ENCODE assay signal across 10 cellular contexts in the genomic region with DNA sequence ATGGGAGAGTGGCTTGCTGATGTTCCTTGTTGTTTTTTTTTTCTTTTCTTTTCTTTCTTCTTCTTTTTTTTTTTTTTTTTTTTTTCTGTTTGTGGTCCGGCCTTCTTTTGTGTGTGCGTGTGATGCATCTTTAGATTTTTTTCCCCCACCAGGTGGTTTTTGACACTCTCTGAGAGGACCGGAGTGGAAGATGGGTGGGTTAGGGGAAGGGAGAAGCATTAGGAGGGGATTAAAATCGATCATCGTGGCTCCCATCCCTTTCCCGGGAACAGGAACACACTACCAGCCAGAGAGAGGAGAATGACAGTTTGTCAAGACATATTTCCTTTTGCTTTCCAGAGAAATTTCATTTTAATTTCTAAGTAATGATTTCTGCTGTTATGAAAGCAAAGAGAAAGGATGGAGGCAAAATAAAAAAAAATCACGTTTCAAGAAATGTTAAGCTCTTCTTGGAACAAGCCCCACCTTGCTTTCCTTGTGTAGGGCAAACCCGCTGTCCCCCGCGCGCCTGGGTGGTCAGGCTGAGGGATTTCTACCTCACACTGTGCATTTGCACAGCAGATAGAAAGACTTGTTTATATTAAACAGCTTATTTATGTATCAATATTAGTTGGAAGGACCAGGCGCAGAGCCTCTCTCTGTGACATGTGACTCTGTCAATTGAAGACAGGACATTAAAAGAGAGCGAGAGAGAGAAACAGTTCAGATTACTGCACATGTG. TPM values are rescaled to one million over a fixed set of nuclear protein-coding genes. Genes with fewer than 3 reads are reported as not detected.
DNase-seq lines count a peak whose midpoint lies in the region; ATAC-seq, FAIRE-seq and TF ChIP-seq lines count a peak whose summit lies in the region.
"Had no signal": no experiment of that assay in that cellular context is flagged by ENCODE, and none has a peak within 500 bp of the region (broad histone marks: within the 10 kb centered on the region; RNA-seq: fewer than 3 reads in every experiment).

No MANE protein-coding gene starts in this region.

- H3K27ac ChIP-seq in ACC112 (ENCODE audit: low read depth, low read length) (no peak overlapping the region), HEK293 (ENCODE audit: extremely low read depth, low read depth, low read length) (no peak overlapping the region), OCI-LY7 (ENCODE audit: low read depth, low read length, poor library complexity, severe bottlenecking) (no peak overlapping the region)

- no peaks in the 10 kb centered on the region for H3K27me3 Mint-ChIP-seq in MCF 10A (ENCODE audit: insufficient read depth, unreplicated experiment)
- peaks cover 36 to 54% of the 10 kb centered on the region in 2 donors for H3K27me3 Mint-ChIP-seq in natural killer cell treated with Interleukin-12 subunit alpha and Interleukin-12 subunit beta and Interleukin-15 and Interleukin-18, amount 100 ng/mL, for 72 hours

- H3K36me3 ChIP-seq in ACC112 (ENCODE audit: insufficient read depth, low read length) (no peaks in the 10 kb centered on the region), HEK293 (ENCODE audit: control insufficient read depth in 2 of 2, insufficient read depth in 1 of 2, low read length in 2 of 2) (no peaks in the 10 kb centered on the region), OCI-LY7 (ENCODE audit: insufficient read depth, low read length) (no peaks in the 10 kb centered on the region)

- CTCF ChIA-PET in HEK293 (lab: Yijun Ruan, JAX) = no interaction called here
- CTCF ChIA-PET in MCF 10A (lab: Yijun Ruan, JAX) = interaction anchor here (0.9 kb wide), 1 partner anchor 22 kb away, joined by 3 read pairs; no protein-coding TSS in a partner anchor
- CTCF ChIA-PET in OCI-LY7 (lab: Charles Lee; ENCODE audit: unreplicated experiment) = no interaction called here

- H4K20me1 ChIP-seq in OCI-LY7 (ENCODE audit: insufficient read depth, low read length) = no peaks in the 10 kb centered on the region

- peaks cover 87% of the 10 kb centered on the region for H3K27me3 ChIP-seq in ACC112 (ENCODE audit: insufficient read depth, low read length)

- ATAC-seq in natural killer cell treated with Interleukin-12 subunit alpha and Interleukin-12 subunit beta and Interleukin-15 and Interleukin-18, amount 100 ng/mL, for 72 hours = no peak
- no peak for ATAC-seq in HG02623 (IDR thresholded peaks at IDR 0.05; ENCODE audit: unreplicated experiment)

- DNase-seq in MCF 10A (ENCODE audit: unreplicated experiment) (no peak), RCC 7860 (ENCODE audit: low spot score) (no peak), foreskin fibroblast (no peak), OCI-LY7 (ENCODE audit: low spot score) (no peak)
- DNase-seq in natural killer cell treated with Interleukin-12 subunit alpha and Interleukin-12 subunit beta and Interleukin-15 and Interleukin-18, amount 100 ng/mL, for 72 hours (ENCODE audit: low spot score) = no peak
- DNase-seq: amniotic stem cell, SIG-M5 had no signal

- POLR2A ChIA-PET in HEK293 (lab: Yijun Ruan, JAX) = no interaction called here
- POLR2A ChIA-PET in MCF 10A (lab: Yijun Ruan, JAX) = interaction anchor here (1.1 to 2.4 kb wide), 3 partner anchors 12 to 23 kb away, joined by 4 to 12 read pairs (median 4); no protein-coding TSS in a partner anchor
- POLR2A ChIA-PET in OCI-LY7 (lab: Charles Lee) = interaction anchor here (0.8 to 2.0 kb wide), 8 partner anchors 8 to 154 kb away, joined by 3 to 8 read pairs (median 4); no protein-coding TSS in a partner anchor

- H3K4me3 ChIP-seq in ACC112 (ENCODE audit: low read depth, low read length) (peak overlapping the region; percentile 67), HEK293 (ENCODE audit: low read depth, low read length) (no peak overlapping the region), foreskin fibroblast (ENCODE audit: low read depth in 1 of 2, low read length in 2 of 2) (no peak overlapping the region), OCI-LY7 (ENCODE audit: low read depth, low read length, poor library complexity, severe bottlenecking) (no peak overlapping the region)

- H3K4me2 ChIP-seq in OCI-LY7 (ENCODE audit: low read length) = no peak overlapping the region

- H3K27ac Mint-ChIP-seq in MCF 10A (ENCODE audit: low read depth, unreplicated experiment) = no peak overlapping the region
- H3K27ac Mint-ChIP-seq in natural killer cell treated with Interleukin-12 subunit alpha and Interleukin-12 subunit beta and Interleukin-15 and Interleukin-18, amount 100 ng/mL, for 72 hours = peak overlapping the region; percentile 39 to 48

- no peak for FAIRE-seq in RCC 7860 (lab: Jason Lieb, UNC)

- H2AFZ ChIP-seq in ACC112 (ENCODE audit: low read length, unreplicated experiment) = no peak overlapping the region
- H2AFZ ChIP-seq in OCI-LY7 (ENCODE audit: low read length) = no peak overlapping the region

- TF ChIP-seq CTCF in HEK293 (tag by site-specific recombination; IDR thresholded peaks at IDR 0.05) = no peak
- TF ChIP-seq CTCF in MCF 10A (IDR thresholded peaks at IDR 0.05; ENCODE audit: unreplicated experiment) = no peak
- TF ChIP-seq CTCF in foreskin fibroblast (IDR thresholded peaks at IDR 0.05; ENCODE audit: low read depth, low read length) = no peak
- no peak for TF ChIP-seq CTCF in OCI-LY7 (conservative IDR thresholded peaks at IDR 0.05; ENCODE audit: low read length)

- no peaks in the 10 kb centered on the region for H3K36me3 Mint-ChIP-seq in MCF 10A (ENCODE audit: insufficient read depth, unreplicated experiment)
- no peaks in the 10 kb centered on the region for H3K36me3 Mint-ChIP-seq in natural killer cell treated with Interleukin-12 subunit alpha and Interleukin-12 subunit beta and Interleukin-15 and Interleukin-18, amount 100 ng/mL, for 72 hours

- BruUV-seq in MCF 10A (replicated peaks; lab: Mats Ljungman, UMichigan) = TSS peak; percentile 57
- BruUV-seq in OCI-LY7 (replicated peaks; lab: Mats Ljungman, UMichigan) = no TSS peak

- intact Hi-C loops in MCF 10A (cut with micrococcal nuclease) = no loop called here
- intact Hi-C loops in OCI-LY7 (cut with micrococcal nuclease; ENCODE audit: unreplicated experiment) = no loop called here

- H3K4me3 Mint-ChIP-seq in MCF 10A (ENCODE audit: unreplicated experiment) = peak overlapping the region; percentile 36
- H3K4me3 Mint-ChIP-seq in natural killer cell treated with Interleukin-12 subunit alpha and Interleukin-12 subunit beta and Interleukin-15 and Interleukin-18, amount 100 ng/mL, for 72 hours = peak overlapping the region; percentile 85

- H3K4me1 ChIP-seq in ACC112 (ENCODE audit: control insufficient read depth, insufficient read depth, low read length, unreplicated experiment) = no peaks in the 10 kb centered on the region
- H3K4me1 ChIP-seq in HEK293 (ENCODE audit: control insufficient read depth, insufficient read depth, low read length) = 0 out of 2 replicates have a peak, but pooled peaks cover 2% of the 10 kb centered on the region
- H3K4me1 ChIP-seq in OCI-LY7 (ENCODE audit: insufficient read depth, low read length, poor library complexity, severe bottlenecking) = peaks cover 8% of the 10 kb centered on the region

- no peaks in the 10 kb centered on the region for H3K9me3 Mint-ChIP-seq in MCF 10A (ENCODE audit: unreplicated experiment)
- H3K9me3 Mint-ChIP-seq in natural killer cell treated with Interleukin-12 subunit alpha and Interleukin-12 subunit beta and Interleukin-15 and Interleukin-18, amount 100 ng/mL, for 72 hours = no peaks in the 10 kb centered on the region

- H3K4me1 Mint-ChIP-seq in MCF 10A (ENCODE audit: insufficient read depth, unreplicated experiment) = no peaks in the 10 kb centered on the region
- H3K4me1 Mint-ChIP-seq in natural killer cell treated with Interleukin-12 subunit alpha and Interleukin-12 subunit beta and Interleukin-15 and Interleukin-18, amount 100 ng/mL, for 72 hours (ENCODE audit: low read depth in 2 of 2) = peaks cover 17 to 25% of the 10 kb centered on the region in 2 donors

- no peaks in the 10 kb centered on the region for H3K9me3 ChIP-seq in HEK293 (ENCODE audit: control insufficient read depth, insufficient read depth, low read depth, low read length)
- no peaks in the 10 kb centered on the region for H3K9me3 ChIP-seq in OCI-LY7 (ENCODE audit: low read length)

- H3K79me2 ChIP-seq in ACC112 (ENCODE audit: control insufficient read depth, insufficient read depth, low read length, unreplicated experiment) (no peaks in the 10 kb centered on the region), OCI-LY7 (ENCODE audit: insufficient read depth, low read depth, low read length) (no peaks in the 10 kb centered on the region)

- H3K9me2 ChIP-seq in OCI-LY7 (ENCODE audit: insufficient read depth, low read length) = no peaks in the 10 kb centered on the region

TF ChIP-seq in HEK293, 187 proteins besides CTCF, POLR2A, EP300 and RAD21:
- TF ChIP-seq ZNF596 (tag by site-specific recombination; IDR thresholded peaks at IDR 0.05) (0 out of 2 replicates have a peak, but pooled peaks have one; percentile 17), ZBTB20 (tag by site-specific recombination; IDR thresholded peaks at IDR 0.05) (no peak), ZNF777 (tag by site-specific recombination; IDR thresholded peaks at IDR 0.05; ENCODE audit: borderline replicate concordance) (no peak), PRDM1 (tag by site-specific recombination; IDR thresholded peaks at IDR 0.05) (peak; percentile 73; the same call in 1 of the 2 replicates), ZNF521 (tag by site-specific recombination; IDR thresholded peaks at IDR 0.05) (no peak), ZBTB17 (tag by site-specific recombination; IDR thresholded peaks at IDR 0.05) (0 out of 2 replicates have a peak, but pooled peaks have one; percentile 11), ZNF23 (tag by site-specific recombination; IDR thresholded peaks at IDR 0.05; ENCODE audit: borderline replicate concordance) (no peak)
TF ChIP-seq in HEK293: peak in this region for 3.

RNA-seq across cellular contexts. Expression of gene ADRB1, which starts 2.2 kb away (rescaled TPM):
- total RNA-seq in MCF 10A (2022) = 0.28 and 0.56 TPM in 2 replicates
- 1 to 10 TPM; 1.3 to 1.6 TPM for total RNA-seq in natural killer cell treated with Interleukin-12 subunit alpha and Interleukin-12 subunit beta and Interleukin-15 and Interleukin-18, amount 100 ng/mL, for 72 hours
- 1.1 and 2.0 TPM in 2 replicates for total RNA-seq in OCI-LY7 (2014; rRNA removed; shearing (Covaris generic))
- total RNA-seq in OCI-LY7 (2022) = 1.3 and 1.4 TPM in 2 replicates
